1 cellular context compared by ENCODE assay signal in the genomic region with DNA sequence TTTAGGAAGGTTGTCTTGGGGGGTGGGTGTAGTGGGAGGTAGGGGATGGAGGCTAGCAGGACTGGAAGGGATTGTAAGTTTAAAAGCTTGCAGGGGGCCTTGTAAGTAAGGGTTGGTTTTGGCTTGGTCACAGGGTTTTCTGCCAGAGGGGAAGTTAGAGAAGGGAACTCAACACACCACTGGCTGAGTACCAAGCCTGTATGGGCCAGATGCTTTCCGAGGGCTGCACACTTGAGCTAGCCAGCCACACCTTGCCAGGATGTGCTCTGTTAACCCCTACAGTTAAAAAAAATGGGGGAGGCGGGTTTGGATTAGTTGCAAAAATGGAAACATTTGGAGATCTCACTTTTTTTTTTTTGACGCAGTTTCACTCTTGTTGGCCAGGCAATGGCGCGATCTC.
TF ChIP-seq lines count a peak whose summit lies in the region.

No MANE protein-coding gene starts in this region.

TF ChIP-seq in A549, 52 proteins besides CTCF, POLR2A, EP300 and RAD21 (continued from another document):
- TF ChIP-seq, protein P1, sequence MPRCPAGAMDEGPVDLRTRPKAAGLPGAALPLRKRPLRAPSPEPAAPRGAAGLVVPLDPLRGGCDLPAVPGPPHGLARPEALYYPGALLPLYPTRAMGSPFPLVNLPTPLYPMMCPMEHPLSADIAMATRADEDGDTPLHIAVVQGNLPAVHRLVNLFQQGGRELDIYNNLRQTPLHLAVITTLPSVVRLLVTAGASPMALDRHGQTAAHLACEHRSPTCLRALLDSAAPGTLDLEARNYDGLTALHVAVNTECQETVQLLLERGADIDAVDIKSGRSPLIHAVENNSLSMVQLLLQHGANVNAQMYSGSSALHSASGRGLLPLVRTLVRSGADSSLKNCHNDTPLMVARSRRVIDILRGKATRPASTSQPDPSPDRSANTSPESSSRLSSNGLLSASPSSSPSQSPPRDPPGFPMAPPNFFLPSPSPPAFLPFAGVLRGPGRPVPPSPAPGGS (IDR thresholded peaks at IDR 0.05), result no peak
- TF ChIP-seq, protein P2, sequence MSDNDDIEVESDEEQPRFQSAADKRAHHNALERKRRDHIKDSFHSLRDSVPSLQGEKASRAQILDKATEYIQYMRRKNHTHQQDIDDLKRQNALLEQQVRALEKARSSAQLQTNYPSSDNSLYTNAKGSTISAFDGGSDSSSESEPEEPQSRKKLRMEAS (IDR thresholded peaks at IDR 0.05), result no peak
- TF ChIP-seq NFE2L2 (conservative IDR thresholded peaks at IDR 0.05; ENCODE audit: low read length) (no peak), MYC (IDR thresholded peaks at IDR 0.05; ENCODE audit: borderline replicate concordance, low read length) (no peak), FOXS1 (CRISPR knock-in tag; IDR thresholded peaks at IDR 0.05) (no peak), HOXB13 (CRISPR knock-in tag; IDR thresholded peaks at IDR 0.05; ENCODE audit: low read depth) (no peak), CHD2 (IDR thresholded peaks at IDR 0.05; ENCODE audit: low read length, partially characterized antibody) (no peak), USF2 (IDR thresholded peaks at IDR 0.05) (no peak), RARB (CRISPR knock-in tag; IDR thresholded peaks at IDR 0.05) (no peak), NR3C1 (IDR thresholded peaks at IDR 0.05) (no peak), MAZ (IDR thresholded peaks at IDR 0.05; ENCODE audit: borderline replicate concordance, low read depth, low read length) (no peak)
- TF ChIP-seq, protein P3, sequence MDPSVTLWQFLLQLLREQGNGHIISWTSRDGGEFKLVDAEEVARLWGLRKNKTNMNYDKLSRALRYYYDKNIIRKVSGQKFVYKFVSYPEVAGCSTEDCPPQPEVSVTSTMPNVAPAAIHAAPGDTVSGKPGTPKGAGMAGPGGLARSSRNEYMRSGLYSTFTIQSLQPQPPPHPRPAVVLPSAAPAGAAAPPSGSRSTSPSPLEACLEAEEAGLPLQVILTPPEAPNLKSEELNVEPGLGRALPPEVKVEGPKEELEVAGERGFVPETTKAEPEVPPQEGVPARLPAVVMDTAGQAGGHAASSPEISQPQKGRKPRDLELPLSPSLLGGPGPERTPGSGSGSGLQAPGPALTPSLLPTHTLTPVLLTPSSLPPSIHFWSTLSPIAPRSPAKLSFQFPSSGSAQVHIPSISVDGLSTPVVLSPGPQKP (IDR thresholded peaks at IDR 0.05; ENCODE audit: low read depth, low read length), result no peak
- TF ChIP-seq, protein P4, sequence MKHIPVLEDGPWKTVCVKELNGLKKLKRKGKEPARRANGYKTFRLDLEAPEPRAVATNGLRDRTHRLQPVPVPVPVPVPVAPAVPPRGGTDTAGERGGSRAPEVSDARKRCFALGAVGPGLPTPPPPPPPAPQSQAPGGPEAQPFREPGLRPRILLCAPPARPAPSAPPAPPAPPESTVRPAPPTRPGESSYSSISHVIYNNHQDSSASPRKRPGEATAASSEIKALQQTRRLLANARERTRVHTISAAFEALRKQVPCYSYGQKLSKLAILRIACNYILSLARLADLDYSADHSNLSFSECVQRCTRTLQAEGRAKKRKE (CRISPR knock-in tag; IDR thresholded peaks at IDR 0.05; ENCODE audit: low read depth), result no peak
TF ChIP-seq in A549: peak in this region for 0.
